ENCODE assay signal across 2 cellular contexts in the genomic region with DNA sequence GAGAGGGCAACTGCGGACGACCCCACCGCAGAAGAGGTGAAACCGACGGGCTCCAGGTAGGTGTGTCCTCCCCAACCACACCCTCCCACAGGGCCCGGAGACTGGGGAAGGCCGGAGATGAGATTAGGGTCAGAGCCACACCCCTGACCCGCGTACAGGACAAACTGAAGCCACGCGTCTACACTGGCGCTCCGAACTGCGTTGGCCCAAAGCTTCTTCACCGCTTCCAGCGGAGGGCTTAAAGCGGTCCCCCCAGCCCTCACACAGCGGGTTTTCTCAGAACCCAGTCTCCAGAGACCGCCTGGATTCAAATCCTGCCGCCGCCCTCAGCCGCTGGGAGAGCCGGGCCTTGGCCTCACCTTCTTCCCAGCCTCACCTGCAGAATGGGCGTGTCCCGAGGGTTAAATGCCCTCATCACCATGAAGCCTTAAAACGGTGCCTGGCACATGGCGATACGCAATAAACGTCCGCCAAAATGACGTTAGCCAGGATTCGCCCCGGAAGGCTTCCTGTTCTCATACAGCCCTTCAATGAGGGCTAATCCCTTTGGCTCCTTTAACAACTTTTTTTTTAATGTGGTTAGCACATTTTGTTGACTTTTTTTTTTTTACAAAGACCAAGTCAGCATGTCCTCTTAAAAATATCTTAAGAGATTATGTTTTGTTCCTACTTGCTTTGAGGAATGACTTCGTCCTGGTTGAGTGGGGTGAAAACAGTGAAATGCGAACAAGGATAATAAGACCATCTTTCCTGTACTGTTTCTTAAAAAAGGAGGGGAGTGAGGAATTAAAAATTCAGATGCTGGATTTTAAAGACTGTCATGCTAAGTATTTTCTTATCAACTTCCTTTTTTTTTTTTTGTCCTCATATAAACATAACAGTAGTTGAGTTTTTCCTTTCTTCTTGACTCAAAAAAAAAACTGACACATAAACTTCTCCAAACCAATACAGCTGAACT.
TF ChIP-seq lines count a peak whose summit lies in the region.

No MANE protein-coding gene starts in this region.

TF ChIP-seq in SK-N-SH, 30 proteins besides CTCF, POLR2A, EP300 and RAD21 (continued from another document):
- TF ChIP-seq, protein P1, sequence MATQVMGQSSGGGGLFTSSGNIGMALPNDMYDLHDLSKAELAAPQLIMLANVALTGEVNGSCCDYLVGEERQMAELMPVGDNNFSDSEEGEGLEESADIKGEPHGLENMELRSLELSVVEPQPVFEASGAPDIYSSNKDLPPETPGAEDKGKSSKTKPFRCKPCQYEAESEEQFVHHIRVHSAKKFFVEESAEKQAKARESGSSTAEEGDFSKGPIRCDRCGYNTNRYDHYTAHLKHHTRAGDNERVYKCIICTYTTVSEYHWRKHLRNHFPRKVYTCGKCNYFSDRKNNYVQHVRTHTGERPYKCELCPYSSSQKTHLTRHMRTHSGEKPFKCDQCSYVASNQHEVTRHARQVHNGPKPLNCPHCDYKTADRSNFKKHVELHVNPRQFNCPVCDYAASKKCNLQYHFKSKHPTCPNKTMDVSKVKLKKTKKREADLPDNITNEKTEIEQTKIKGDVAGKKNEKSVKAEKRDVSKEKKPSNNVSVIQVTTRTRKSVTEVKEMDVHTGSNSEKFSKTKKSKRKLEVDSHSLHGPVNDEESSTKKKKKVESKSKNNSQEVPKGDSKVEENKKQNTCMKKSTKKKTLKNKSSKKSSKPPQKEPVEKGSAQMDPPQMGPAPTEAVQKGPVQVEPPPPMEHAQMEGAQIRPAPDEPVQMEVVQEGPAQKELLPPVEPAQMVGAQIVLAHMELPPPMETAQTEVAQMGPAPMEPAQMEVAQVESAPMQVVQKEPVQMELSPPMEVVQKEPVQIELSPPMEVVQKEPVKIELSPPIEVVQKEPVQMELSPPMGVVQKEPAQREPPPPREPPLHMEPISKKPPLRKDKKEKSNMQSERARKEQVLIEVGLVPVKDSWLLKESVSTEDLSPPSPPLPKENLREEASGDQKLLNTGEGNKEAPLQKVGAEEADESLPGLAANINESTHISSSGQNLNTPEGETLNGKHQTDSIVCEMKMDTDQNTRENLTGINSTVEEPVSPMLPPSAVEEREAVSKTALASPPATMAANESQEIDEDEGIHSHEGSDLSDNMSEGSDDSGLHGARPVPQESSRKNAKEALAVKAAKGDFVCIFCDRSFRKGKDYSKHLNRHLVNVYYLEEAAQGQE (IDR thresholded peaks at IDR 0.05; ENCODE audit: low read depth, low read length) = no peak
- TF ChIP-seq MXI1 (IDR thresholded peaks at IDR 0.05; ENCODE audit: low read depth, low read length) = no peak
- TF ChIP-seq FOXJ3 (CRISPR knock-in tag; IDR thresholded peaks at IDR 0.05) = no peak
- TF ChIP-seq, protein P2, sequence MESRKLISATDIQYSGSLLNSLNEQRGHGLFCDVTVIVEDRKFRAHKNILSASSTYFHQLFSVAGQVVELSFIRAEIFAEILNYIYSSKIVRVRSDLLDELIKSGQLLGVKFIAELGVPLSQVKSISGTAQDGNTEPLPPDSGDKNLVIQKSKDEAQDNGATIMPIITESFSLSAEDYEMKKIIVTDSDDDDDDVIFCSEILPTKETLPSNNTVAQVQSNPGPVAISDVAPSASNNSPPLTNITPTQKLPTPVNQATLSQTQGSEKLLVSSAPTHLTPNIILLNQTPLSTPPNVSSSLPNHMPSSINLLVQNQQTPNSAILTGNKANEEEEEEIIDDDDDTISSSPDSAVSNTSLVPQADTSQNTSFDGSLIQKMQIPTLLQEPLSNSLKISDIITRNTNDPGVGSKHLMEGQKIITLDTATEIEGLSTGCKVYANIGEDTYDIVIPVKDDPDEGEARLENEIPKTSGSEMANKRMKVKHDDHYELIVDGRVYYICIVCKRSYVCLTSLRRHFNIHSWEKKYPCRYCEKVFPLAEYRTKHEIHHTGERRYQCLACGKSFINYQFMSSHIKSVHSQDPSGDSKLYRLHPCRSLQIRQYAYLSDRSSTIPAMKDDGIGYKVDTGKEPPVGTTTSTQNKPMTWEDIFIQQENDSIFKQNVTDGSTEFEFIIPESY (IDR thresholded peaks at IDR 0.05; ENCODE audit: borderline replicate concordance, low read depth) = no peak
- TF ChIP-seq ELF1 (IDR thresholded peaks at IDR 0.05) = no peak
- TF ChIP-seq CHD2 (IDR thresholded peaks at IDR 0.05; ENCODE audit: low read length, partially characterized antibody) = no peak
- TF ChIP-seq SIN3A (IDR thresholded peaks at IDR 0.05; ENCODE audit: borderline replicate concordance, low read depth, low read length) = no peak
- no peak for TF ChIP-seq MEF2A (IDR thresholded peaks at IDR 0.05; ENCODE audit: borderline replicate concordance, low read depth)
- TF ChIP-seq EZH2phosphoT487 (IDR thresholded peaks at IDR 0.05; ENCODE audit: borderline replicate concordance, low read depth) = no peak
- no peak for TF ChIP-seq FOXM1 (IDR thresholded peaks at IDR 0.05; ENCODE audit: low read depth)
- no peak for TF ChIP-seq SMC3 (IDR thresholded peaks at IDR 0.05; ENCODE audit: low read depth, low read length)
- TF ChIP-seq NFIC (IDR thresholded peaks at IDR 0.05; ENCODE audit: borderline replicate concordance) = no peak
- no peak for TF ChIP-seq POLR2AphosphoS5 (IDR thresholded peaks at IDR 0.05; ENCODE audit: low read depth, low read length)
- TF ChIP-seq FOSL2 (IDR thresholded peaks at IDR 0.05; ENCODE audit: borderline replicate concordance, low read depth) = no peak
- TF ChIP-seq RFX5 (IDR thresholded peaks at IDR 0.05; ENCODE audit: low read length) = no peak
- TF ChIP-seq TCF12 (IDR thresholded peaks at IDR 0.05) = no peak

TF ChIP-seq in SK-N-SH treated with all-trans-retinoic acid at 6 μM for 48 hours, 23 proteins besides CTCF, POLR2A, EP300 and RAD21 (continued from another document):
- no peak for TF ChIP-seq ZNF8 (CRISPR knock-in tag; IDR thresholded peaks at IDR 0.05)
- TF ChIP-seq SNAI2 (CRISPR knock-in tag; IDR thresholded peaks at IDR 0.05) = no peak
- TF ChIP-seq PPARA (CRISPR knock-in tag; IDR thresholded peaks at IDR 0.05; ENCODE audit: borderline replicate concordance) = no peak
- no peak for TF ChIP-seq ZNF70 (CRISPR knock-in tag; IDR thresholded peaks at IDR 0.05)
- TF ChIP-seq TCF4 (CRISPR knock-in tag; IDR thresholded peaks at IDR 0.05; ENCODE audit: borderline replicate concordance) = no peak
- TF ChIP-seq, protein P3, sequence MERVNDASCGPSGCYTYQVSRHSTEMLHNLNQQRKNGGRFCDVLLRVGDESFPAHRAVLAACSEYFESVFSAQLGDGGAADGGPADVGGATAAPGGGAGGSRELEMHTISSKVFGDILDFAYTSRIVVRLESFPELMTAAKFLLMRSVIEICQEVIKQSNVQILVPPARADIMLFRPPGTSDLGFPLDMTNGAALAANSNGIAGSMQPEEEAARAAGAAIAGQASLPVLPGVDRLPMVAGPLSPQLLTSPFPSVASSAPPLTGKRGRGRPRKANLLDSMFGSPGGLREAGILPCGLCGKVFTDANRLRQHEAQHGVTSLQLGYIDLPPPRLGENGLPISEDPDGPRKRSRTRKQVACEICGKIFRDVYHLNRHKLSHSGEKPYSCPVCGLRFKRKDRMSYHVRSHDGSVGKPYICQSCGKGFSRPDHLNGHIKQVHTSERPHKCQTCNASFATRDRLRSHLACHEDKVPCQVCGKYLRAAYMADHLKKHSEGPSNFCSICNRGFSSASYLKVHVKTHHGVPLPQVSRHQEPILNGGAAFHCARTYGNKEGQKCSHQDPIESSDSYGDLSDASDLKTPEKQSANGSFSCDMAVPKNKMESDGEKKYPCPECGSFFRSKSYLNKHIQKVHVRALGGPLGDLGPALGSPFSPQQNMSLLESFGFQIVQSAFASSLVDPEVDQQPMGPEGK (CRISPR knock-in tag; IDR thresholded peaks at IDR 0.05; ENCODE audit: borderline replicate concordance) = no peak
- TF ChIP-seq, protein P4, sequence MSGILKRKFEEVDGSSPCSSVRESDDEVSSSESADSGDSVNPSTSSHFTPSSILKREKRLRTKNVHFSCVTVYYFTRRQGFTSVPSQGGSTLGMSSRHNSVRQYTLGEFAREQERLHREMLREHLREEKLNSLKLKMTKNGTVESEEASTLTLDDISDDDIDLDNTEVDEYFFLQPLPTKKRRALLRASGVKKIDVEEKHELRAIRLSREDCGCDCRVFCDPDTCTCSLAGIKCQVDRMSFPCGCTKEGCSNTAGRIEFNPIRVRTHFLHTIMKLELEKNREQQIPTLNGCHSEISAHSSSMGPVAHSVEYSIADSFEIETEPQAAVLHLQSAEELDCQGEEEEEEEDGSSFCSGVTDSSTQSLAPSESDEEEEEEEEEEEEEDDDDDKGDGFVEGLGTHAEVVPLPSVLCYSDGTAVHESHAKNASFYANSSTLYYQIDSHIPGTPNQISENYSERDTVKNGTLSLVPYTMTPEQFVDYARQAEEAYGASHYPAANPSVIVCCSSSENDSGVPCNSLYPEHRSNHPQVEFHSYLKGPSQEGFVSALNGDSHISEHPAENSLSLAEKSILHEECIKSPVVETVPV (CRISPR knock-in tag; IDR thresholded peaks at IDR 0.05) = no peak
- TF ChIP-seq OSR1 (CRISPR knock-in tag; IDR thresholded peaks at IDR 0.05) = no peak
TF ChIP-seq in SK-N-SH treated with all-trans-retinoic acid at 6 μM for 48 hours: peak in this region for 0.
